In genomic region chr9:92603100-92603499, GRCh38 we compare ENCODE assay signal across 21 cellular contexts.
"Had no signal": no experiment of that assay in that cellular context is flagged by ENCODE, and none has a peak within 500 bp of the region (broad histone marks: within the 10 kb centered on the region; RNA-seq: fewer than 3 reads in every experiment).

No MANE protein-coding gene starts in this region.

- H3K36me3 ChIP-seq: neutrophil, right atrium auricular region, tibial artery, upper lobe of left lung, uterus had no signal

- H3K79me2 ChIP-seq: hepatocyte had no signal

- FAIRE-seq: endometrium, kidney had no signal

- H3K4me1 ChIP-seq: uterus had no signal

- DNase-seq: effector memory CD4-positive, alpha-beta T cell; foreskin melanocyte; head of caudate nucleus; kidney; left cardiac atrium; left ventricle myocardium superior; naive thymus-derived CD4-positive, alpha-beta T cell; posterior cingulate gyrus; stimulated activated CD4-positive, alpha-beta T cell treated with anti-CD3 and anti-CD28 coated beads, Interleukin-4, amount 100 ng/mL, for 1 hour; stimulated activated CD8-positive, alpha-beta memory T cell treated with anti-CD3 and anti-CD28 coated beads, Interleukin-4, amount 100 ng/mL, for 48 hours; stimulated activated naive CD8-positive, alpha-beta T cell treated with anti-CD3 and anti-CD28 coated beads, Interleukin-15, Interleukin-2, amounts not matched to agents 100 U/mL and 50 U/mL, for 24 hours; tibial artery; upper lobe of left lung; uterus had no signal

- H3K4me2 ChIP-seq: hepatocyte had no signal

- H3K4me3 ChIP-seq: hepatocyte, lung, right atrium auricular region, tibial artery, upper lobe of left lung, uterus had no signal

- ATAC-seq: left cardiac atrium; left ventricle myocardium superior; naive thymus-derived CD4-positive, alpha-beta T cell; stimulated activated effector memory CD8-positive, alpha-beta T cell treated with anti-CD3 and anti-CD28 coated beads, Interleukin-12 subunit alpha, Interleukin-12 subunit beta, amount 100 ng/mL, for 72 hours; stimulated activated naive CD8-positive, alpha-beta T cell treated with anti-CD3 and anti-CD28 coated beads, Interleukin-15, Interleukin-2, amounts not matched to agents 100 U/mL and 50 U/mL, for 24 hours had no signal

- H3K27me3 ChIP-seq: hepatocyte, neutrophil, right atrium auricular region, tibial artery, upper lobe of left lung, uterus had no signal

- H3K9me3 ChIP-seq: neutrophil, tibial artery, upper lobe of left lung, uterus had no signal

- H2AFZ ChIP-seq: hepatocyte had no signal

- H3K27ac ChIP-seq: epithelial cell of prostate, hepatocyte, neutrophil, right atrium auricular region, upper lobe of left lung, uterus had no signal
